ENCODE assay signal across 17 cellular contexts in genomic region chr4:138045036-138045435, GRCh38.
DNase-seq lines count a peak whose midpoint lies in the region; ATAC-seq, FAIRE-seq and TF ChIP-seq lines count a peak whose summit lies in the region.
"Had no signal": no experiment of that assay in that cellular context is flagged by ENCODE, and none has a peak within 500 bp of the region (broad histone marks: within the 10 kb centered on the region; RNA-seq: fewer than 3 reads in every experiment).

No MANE protein-coding gene starts in this region.

- no peaks in the 10 kb centered on the region for H4K20me1 ChIP-seq in PC-3 (ENCODE audit: low read length)

- peaks cover 3% of the 10 kb centered on the region; the same call in 1 of the 2 replicates for H3K4me1 ChIP-seq in PC-3 (ENCODE audit: insufficient read depth, low read length)
- H3K4me1 ChIP-seq: Caco-2 had no signal

- POLR2A ChIA-PET in PC-3 (lab: Charles Lee; ENCODE audit: unreplicated experiment) = no interaction called here

- no peak overlapping the region for H3K9ac ChIP-seq in PC-3 (ENCODE audit: low read length)

- H3K79me2 ChIP-seq in PC-3 (ENCODE audit: low read length) = no peaks in the 10 kb centered on the region

- intact Hi-C loops in PC-3 (cut with micrococcal nuclease) = no loop called here

- H3K27me3 Mint-ChIP-seq in mesothelial cell of epicardium (ENCODE audit: low read depth) = no peaks in the 10 kb centered on the region
- H3K27me3 Mint-ChIP-seq: CD4-positive, CD25-positive, alpha-beta regulatory T cell had no signal

- H3K36me3 Mint-ChIP-seq in mesothelial cell of epicardium = no peaks in the 10 kb centered on the region
- H3K36me3 Mint-ChIP-seq: CD4-positive, CD25-positive, alpha-beta regulatory T cell had no signal

- CTCF ChIA-PET in PC-3 (lab: Charles Lee) = no interaction called here

- H3K4me3 Mint-ChIP-seq in mesothelial cell of epicardium = no peak overlapping the region
- H3K4me3 Mint-ChIP-seq: B cell; CD4-positive, CD25-positive, alpha-beta regulatory T cell; H9 had no signal

- no TSS peak for BruUV-seq in PC-3 (replicated peaks; lab: Mats Ljungman, UMichigan)

- H3K27ac Mint-ChIP-seq in mesothelial cell of epicardium = peak overlapping the region; percentile 30
- H3K27ac Mint-ChIP-seq: B cell; CD4-positive, CD25-positive, alpha-beta regulatory T cell; H9 had no signal

- DNase-seq in EH (ENCODE audit: low read depth) (peak; percentile 45), HTR-8/SVneo (ENCODE audit: insufficient read length, low spot score) (no peak), bronchial epithelial cell (ENCODE audit: low read depth) (peak; percentile 85), mesothelial cell of epicardium (ENCODE audit: low spot score in 2 of 2, unreplicated experiment in 2 of 2) (no peak), PC-3 (no peak), NCI-H526 treated with DMSO at 0.1 percent for 48 hours (lab: John Stamatoyannopoulos, UW) (no peak)
- no peak for DNase-seq in activated CD4-positive, alpha-beta T cell treated with anti-CD3 and anti-CD28 coated beads for 48 hours
- DNase-seq: Caco-2; CD4-positive, CD25-positive, alpha-beta regulatory T cell; DMS53; H9; NCI-H1417 treated with DMSO at 0.1 percent for 48 hours; NCI-H2029; NCI-H526; SW 1271 had no signal

- TF ChIP-seq CTCF in bronchial epithelial cell (IDR thresholded peaks at IDR 0.05; ENCODE audit: insufficient read depth, low read length, severe bottlenecking) (no peak), mesothelial cell of epicardium (IDR thresholded peaks at IDR 0.05; ENCODE audit: unreplicated experiment) (no peak), PC-3 (conservative IDR thresholded peaks at IDR 0.05; ENCODE audit: low read depth, low read length) (no peak)

- H3K36me3 ChIP-seq in bronchial epithelial cell (ENCODE audit: control insufficient read depth, insufficient read depth, low read length) (no peaks in the 10 kb centered on the region), PC-3 (ENCODE audit: low read depth, low read length) (no peaks in the 10 kb centered on the region)

- no peaks in the 10 kb centered on the region for H3F3A ChIP-seq in PC-3 (ENCODE audit: low read length, unreplicated experiment)

- peak; percentile 46 for FAIRE-seq in HTR-8/SVneo (lab: Jason Lieb, UNC)
- no peak for FAIRE-seq in bronchial epithelial cell (lab: Jason Lieb, UNC)
- FAIRE-seq: GM19239 had no signal

- H2AFZ ChIP-seq in PC-3 (ENCODE audit: low read length) = no peak overlapping the region

- no peaks in the 10 kb centered on the region for H3K9me2 ChIP-seq in PC-3 (replicated peaks; ENCODE audit: low read length)

- H3K27me3 ChIP-seq in bronchial epithelial cell (ENCODE audit: control insufficient read depth, insufficient read depth, low read length) = no peaks in the 10 kb centered on the region
- no peaks in the 10 kb centered on the region for H3K27me3 ChIP-seq in PC-3 (ENCODE audit: low read length)

- no peak overlapping the region for H3K27ac ChIP-seq in PC-3 (ENCODE audit: low read length)

- H3K9me3 Mint-ChIP-seq in mesothelial cell of epicardium = peaks cover under 1% of the 10 kb centered on the region
- H3K9me3 Mint-ChIP-seq: H9 had no signal

- no peaks in the 10 kb centered on the region for H3K9me3 ChIP-seq in PC-3 (ENCODE audit: low read length)
- H3K9me3 ChIP-seq: Caco-2 had no signal

- no peak overlapping the region for H3K4me3 ChIP-seq in bronchial epithelial cell (ENCODE audit: low read depth, low read length)
- no peak overlapping the region for H3K4me3 ChIP-seq in PC-3 (ENCODE audit: low read length)

- peaks cover 23% of the 10 kb centered on the region for H3K4me1 Mint-ChIP-seq in mesothelial cell of epicardium
- H3K4me1 Mint-ChIP-seq: B cell; CD4-positive, CD25-positive, alpha-beta regulatory T cell had no signal

- no peak overlapping the region for H3K4me2 ChIP-seq in PC-3 (ENCODE audit: low read length)

- ATAC-seq in PC-3 = no peak

Comparison
In these comparisons a context has a peak if more than half of its experiments do, and no peak if none do; other contexts are left out.
1. DNase-seq: peak in EH (single experiment) and bronchial epithelial cell (single experiment); none in HTR-8/SVneo (single experiment), mesothelial cell of epicardium (0 of 2), activated CD4-positive, alpha-beta T cell treated with anti-CD3 and anti-CD28 coated beads for 48 hours (single experiment), PC-3 (single experiment) and NCI-H526 treated with DMSO at 0.1 percent for 48 hours (single experiment).